Comparison of ENCODE assay signal across 12 cellular contexts in the genomic region with DNA sequence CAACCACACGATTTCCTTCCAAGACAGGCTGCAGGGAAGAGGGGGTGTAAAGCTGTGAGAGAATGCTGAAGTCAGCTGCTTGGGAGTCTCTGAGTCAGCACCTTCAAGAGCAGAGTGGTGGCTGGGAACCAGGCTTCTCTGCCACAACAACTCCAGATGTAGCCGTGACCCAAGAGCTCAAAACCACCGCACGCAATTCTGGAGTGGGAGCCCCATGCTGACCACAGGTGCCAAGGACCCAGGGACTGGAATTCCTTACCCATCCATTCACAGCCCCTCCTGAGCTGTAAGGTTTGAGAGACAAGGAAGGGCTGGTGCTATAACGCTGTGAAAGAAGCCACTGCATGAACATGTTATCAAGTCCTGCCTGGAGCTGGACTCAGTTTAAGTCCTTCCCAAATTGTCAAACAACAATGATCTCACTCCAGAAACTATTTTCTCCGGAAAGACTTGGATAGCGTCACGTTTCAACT.
DNase-seq lines count a peak whose midpoint lies in the region; ATAC-seq, FAIRE-seq and TF ChIP-seq lines count a peak whose summit lies in the region.
"Had no signal": no experiment of that assay in that cellular context is flagged by ENCODE, and none has a peak within 500 bp of the region (broad histone marks: within the 10 kb centered on the region; RNA-seq: fewer than 3 reads in every experiment).

No MANE protein-coding gene starts in this region.

- no peak for TF ChIP-seq RAD21 in A549 (conservative IDR thresholded peaks at IDR 0.05 in 1 of 2, IDR thresholded peaks at IDR 0.05 in 1 of 2)

- WGBS in A549 (ENCODE audit: missing lambda C conversion rate) = 93% methylated on average over 8 of the region's 8 CpGs

- DNase-seq in A549 (ENCODE audit: low read depth in 1 of 2, low spot score in 1 of 2) (no peak), M059J (ENCODE audit: low read depth) (peak; percentile 98), inferior parietal cortex (ENCODE audit: extremely low spot score) (no peak), Kasumi-1 (lab: John Stamatoyannopoulos, UW) (no peak)
- no peak for DNase-seq in stimulated activated naive CD4-positive, alpha-beta T cell (lab: John Stamatoyannopoulos, UW)
- DNase-seq: CD8-positive, alpha-beta memory T cell had no signal

- TF ChIP-seq POLR2A in A549 (IDR thresholded peaks at IDR 0.05; ENCODE audit: low read length) = no peak

- TF ChIP-seq CTCF in A549 (IDR thresholded peaks at IDR 0.05) = no peak

- ATAC-seq in A549 = no peak
- ATAC-seq in activated CD4-positive, CD25-positive, alpha-beta regulatory T cell treated with anti-CD3 and anti-CD28 coated beads, Interleukin-2, amount 50 U/mL, for 24 hours = no peak
- ATAC-seq: left colon, Panc1 had no signal

- H3K4me3 ChIP-seq in A549 = no peak overlapping the region
- no peak overlapping the region for H3K4me3 ChIP-seq in duodenal mucosa (ENCODE audit: low read depth in 1 of 2, low read length in 2 of 2)
- no peak overlapping the region for H3K4me3 ChIP-seq in muscle layer of duodenum (ENCODE audit: low read depth in 1 of 2, low read length in 2 of 2)

- H3K27me3 ChIP-seq in duodenal mucosa (ENCODE audit: control insufficient read depth in 1 of 2, insufficient read depth in 2 of 2, low read length in 2 of 2) (no peaks in the 10 kb centered on the region), muscle layer of duodenum (ENCODE audit: low read depth, low read length) (no peaks in the 10 kb centered on the region)

- H3K4me1 ChIP-seq in A549 (peaks cover 51% of the 10 kb centered on the region), duodenal mucosa (ENCODE audit: control insufficient read depth in 1 of 2, insufficient read depth in 2 of 2, low read length in 2 of 2) (peaks cover 12 to 15% of the 10 kb centered on the region in 2 donors), muscle layer of duodenum (ENCODE audit: control insufficient read depth in 1 of 2, insufficient read depth in 2 of 2, low read length in 2 of 2) (peaks cover 9 to 13% of the 10 kb centered on the region in 2 donors)

- no peak for FAIRE-seq in A549 (lab: Jason Lieb, UNC)

- H3K27ac ChIP-seq in A549 (peak overlapping the region in 1 of 2 experiments; percentile 39; a peak in 3 of 6 replicates), duodenal mucosa (ENCODE audit: low read depth, low read length) (peak overlapping the region; percentile 35), muscle layer of duodenum (ENCODE audit: low read length) (peak overlapping the region; percentile 35)
- H3K27ac ChIP-seq: HL-60 had no signal

- H3K4me2 ChIP-seq in A549 = no peak overlapping the region

- no peaks in the 10 kb centered on the region for H3K9me3 ChIP-seq in A549
- H3K9me3 ChIP-seq in duodenal mucosa (ENCODE audit: control insufficient read depth in 1 of 2, low read length in 2 of 2) = no peaks in the 10 kb centered on the region
- no peaks in the 10 kb centered on the region for H3K9me3 ChIP-seq in muscle layer of duodenum (ENCODE audit: control insufficient read depth in 1 of 2, low read length in 2 of 2)

- POLR2A ChIA-PET in A549 (lab: Yijun Ruan, JAX) = interaction anchor here (1.5 kb wide), 1 partner anchor 95 kb away, joined by 3 read pairs; no protein-coding TSS in a partner anchor

- no peak for TF ChIP-seq EP300 in A549 (IDR thresholded peaks at IDR 0.05)

- no peak overlapping the region for H3K9ac ChIP-seq in duodenal mucosa (ENCODE audit: low read depth in 1 of 2, low read length in 2 of 2)

- H3K36me3 ChIP-seq in duodenal mucosa (ENCODE audit: control insufficient read depth in 1 of 2, insufficient read depth in 2 of 2, low read length in 2 of 2) = peaks cover 8 to 16% of the 10 kb centered on the region in 2 donors
- H3K36me3 ChIP-seq in muscle layer of duodenum (ENCODE audit: control insufficient read depth in 1 of 2, insufficient read depth in 2 of 2, low read length in 2 of 2) = peaks cover 14 to 16% of the 10 kb centered on the region in 2 donors

- CTCF ChIA-PET in A549 (lab: Yijun Ruan, JAX) = interaction anchor here (0.6 to 2.2 kb wide), 8 partner anchors 12 to 227 kb away, joined by 3 to 10 read pairs (median 4); no protein-coding TSS in a partner anchor

TF ChIP-seq in A549, 52 proteins besides CTCF, POLR2A, EP300 and RAD21:
- TF ChIP-seq ESRRA (IDR thresholded peaks at IDR 0.05; ENCODE audit: borderline replicate concordance, low read length) (no peak), MAFK (IDR thresholded peaks at IDR 0.05; ENCODE audit: partially characterized antibody) (peak; percentile 20)
